Comparison of ENCODE assay signal across 1 cellular context in the genomic region with DNA sequence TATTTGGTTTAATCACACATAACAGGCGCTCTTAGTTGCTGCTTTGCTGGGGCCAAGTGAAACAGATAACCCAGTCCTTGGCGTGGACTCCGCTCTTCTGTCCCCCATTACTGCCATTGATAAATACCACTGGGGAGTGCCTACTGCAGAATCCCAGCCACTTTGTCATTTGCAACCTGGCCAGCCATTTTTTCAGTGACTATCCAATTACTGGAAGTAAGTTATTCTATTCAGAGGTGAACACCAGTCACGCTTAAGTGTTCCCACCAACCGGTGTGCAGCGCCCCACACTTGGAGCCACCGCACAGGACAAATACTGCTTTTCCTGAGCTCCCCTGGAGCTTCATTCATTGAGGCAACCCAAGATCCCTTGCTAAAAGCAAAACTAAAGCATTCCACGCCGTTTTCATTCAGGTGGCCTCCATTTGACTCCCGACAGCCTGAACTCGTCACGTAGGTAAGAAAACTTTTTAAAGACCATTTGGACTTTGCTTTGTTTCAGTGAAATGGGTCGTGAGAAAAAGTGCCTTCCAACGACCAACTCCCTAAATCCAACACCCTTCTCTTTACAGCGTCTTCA.
TF ChIP-seq lines count a peak whose summit lies in the region.

No MANE protein-coding gene starts in this region.

TF ChIP-seq in HepG2, 621 proteins besides CTCF, POLR2A, EP300 and RAD21 (continued from another document and continues in another):
- no peak for TF ChIP-seq ATF2 (CRISPR knock-in tag; IDR thresholded peaks at IDR 0.05)
- TF ChIP-seq CBFB (CRISPR knock-in tag; IDR thresholded peaks at IDR 0.05): no peak
- peak; percentile 11; the same call in 1 of the 2 replicates for TF ChIP-seq PATZ1 (CRISPR knock-in tag; IDR thresholded peaks at IDR 0.05)
- TF ChIP-seq ZNF713 (CRISPR knock-in tag; IDR thresholded peaks at IDR 0.05): no peak
- TF ChIP-seq ZNF644 (CRISPR knock-in tag; IDR thresholded peaks at IDR 0.05; ENCODE audit: low read depth): peak; percentile 38; the same call in 1 of the 2 replicates
- peak; percentile 6 for TF ChIP-seq ASH2L (IDR thresholded peaks at IDR 0.05; ENCODE audit: insufficient read length, low read depth, low read length)
- TF ChIP-seq, protein P1, sequence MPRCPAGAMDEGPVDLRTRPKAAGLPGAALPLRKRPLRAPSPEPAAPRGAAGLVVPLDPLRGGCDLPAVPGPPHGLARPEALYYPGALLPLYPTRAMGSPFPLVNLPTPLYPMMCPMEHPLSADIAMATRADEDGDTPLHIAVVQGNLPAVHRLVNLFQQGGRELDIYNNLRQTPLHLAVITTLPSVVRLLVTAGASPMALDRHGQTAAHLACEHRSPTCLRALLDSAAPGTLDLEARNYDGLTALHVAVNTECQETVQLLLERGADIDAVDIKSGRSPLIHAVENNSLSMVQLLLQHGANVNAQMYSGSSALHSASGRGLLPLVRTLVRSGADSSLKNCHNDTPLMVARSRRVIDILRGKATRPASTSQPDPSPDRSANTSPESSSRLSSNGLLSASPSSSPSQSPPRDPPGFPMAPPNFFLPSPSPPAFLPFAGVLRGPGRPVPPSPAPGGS (CRISPR knock-in tag; IDR thresholded peaks at IDR 0.05): 0 out of 2 replicates have a peak, but pooled peaks have one; percentile 5
- TF ChIP-seq KLF6 (CRISPR knock-in tag; IDR thresholded peaks at IDR 0.05): peak; percentile 25; the same call in 1 of the 2 replicates
- TF ChIP-seq, protein P2, sequence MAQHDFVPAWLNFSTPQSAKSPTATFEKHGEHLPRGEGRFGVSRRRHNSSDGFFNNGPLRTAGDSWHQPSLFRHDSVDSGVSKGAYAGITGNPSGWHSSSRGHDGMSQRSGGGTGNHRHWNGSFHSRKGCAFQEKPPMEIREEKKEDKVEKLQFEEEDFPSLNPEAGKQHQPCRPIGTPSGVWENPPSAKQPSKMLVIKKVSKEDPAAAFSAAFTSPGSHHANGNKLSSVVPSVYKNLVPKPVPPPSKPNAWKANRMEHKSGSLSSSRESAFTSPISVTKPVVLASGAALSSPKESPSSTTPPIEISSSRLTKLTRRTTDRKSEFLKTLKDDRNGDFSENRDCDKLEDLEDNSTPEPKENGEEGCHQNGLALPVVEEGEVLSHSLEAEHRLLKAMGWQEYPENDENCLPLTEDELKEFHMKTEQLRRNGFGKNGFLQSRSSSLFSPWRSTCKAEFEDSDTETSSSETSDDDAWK (CRISPR knock-in tag; IDR thresholded peaks at IDR 0.05): no peak
- TF ChIP-seq, protein P3, sequence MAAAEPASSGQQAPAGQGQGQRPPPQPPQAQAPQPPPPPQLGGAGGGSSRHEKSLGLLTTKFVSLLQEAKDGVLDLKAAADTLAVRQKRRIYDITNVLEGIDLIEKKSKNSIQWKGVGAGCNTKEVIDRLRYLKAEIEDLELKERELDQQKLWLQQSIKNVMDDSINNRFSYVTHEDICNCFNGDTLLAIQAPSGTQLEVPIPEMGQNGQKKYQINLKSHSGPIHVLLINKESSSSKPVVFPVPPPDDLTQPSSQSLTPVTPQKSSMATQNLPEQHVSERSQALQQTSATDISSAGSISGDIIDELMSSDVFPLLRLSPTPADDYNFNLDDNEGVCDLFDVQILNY (CRISPR knock-in tag; conservative IDR thresholded peaks at IDR 0.05): no peak
- peak; percentile 10; the same call in 1 of the 2 replicates for TF ChIP-seq HNF4G (IDR thresholded peaks at IDR 0.05; ENCODE audit: borderline replicate concordance, low read depth, low read length)
- TF ChIP-seq HNF4G (CRISPR knock-in tag; IDR thresholded peaks at IDR 0.05; ENCODE audit: borderline replicate concordance, low read depth): no peak
- TF ChIP-seq ZNF256 (CRISPR knock-in tag; conservative IDR thresholded peaks at IDR 0.05): peak; percentile 38; the same call in 1 of the 2 replicates
- TF ChIP-seq ZNF564 (CRISPR knock-in tag; IDR thresholded peaks at IDR 0.05): 0 out of 2 replicates have a peak, but pooled peaks have one; percentile 37
- no peak for TF ChIP-seq U2AF1 (optimal IDR thresholded peaks at IDR 0.05; ENCODE audit: low read depth, low read length)
- TF ChIP-seq FUBP1 (CRISPR knock-in tag; IDR thresholded peaks at IDR 0.05; ENCODE audit: borderline replicate concordance): 0 out of 2 replicates have a peak, but pooled peaks have one; percentile 65
- TF ChIP-seq ZNF878 (CRISPR knock-in tag; IDR thresholded peaks at IDR 0.05): no peak
- no peak; the same call in 1 of the 2 replicates for TF ChIP-seq YEATS2 (CRISPR knock-in tag; IDR thresholded peaks at IDR 0.05; ENCODE audit: borderline replicate concordance)
- TF ChIP-seq, protein P4, sequence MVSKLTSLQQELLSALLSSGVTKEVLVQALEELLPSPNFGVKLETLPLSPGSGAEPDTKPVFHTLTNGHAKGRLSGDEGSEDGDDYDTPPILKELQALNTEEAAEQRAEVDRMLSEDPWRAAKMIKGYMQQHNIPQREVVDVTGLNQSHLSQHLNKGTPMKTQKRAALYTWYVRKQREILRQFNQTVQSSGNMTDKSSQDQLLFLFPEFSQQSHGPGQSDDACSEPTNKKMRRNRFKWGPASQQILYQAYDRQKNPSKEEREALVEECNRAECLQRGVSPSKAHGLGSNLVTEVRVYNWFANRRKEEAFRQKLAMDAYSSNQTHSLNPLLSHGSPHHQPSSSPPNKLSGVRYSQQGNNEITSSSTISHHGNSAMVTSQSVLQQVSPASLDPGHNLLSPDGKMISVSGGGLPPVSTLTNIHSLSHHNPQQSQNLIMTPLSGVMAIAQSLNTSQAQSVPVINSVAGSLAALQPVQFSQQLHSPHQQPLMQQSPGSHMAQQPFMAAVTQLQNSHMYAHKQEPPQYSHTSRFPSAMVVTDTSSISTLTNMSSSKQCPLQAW (CRISPR knock-in tag; IDR thresholded peaks at IDR 0.05): peak; percentile 32; the same call in 1 of the 2 replicates
- 0 out of 2 replicates have a peak, but pooled peaks have one; percentile 14 for TF ChIP-seq ZSCAN22 (CRISPR knock-in tag; IDR thresholded peaks at IDR 0.05)
- TF ChIP-seq, protein P5, sequence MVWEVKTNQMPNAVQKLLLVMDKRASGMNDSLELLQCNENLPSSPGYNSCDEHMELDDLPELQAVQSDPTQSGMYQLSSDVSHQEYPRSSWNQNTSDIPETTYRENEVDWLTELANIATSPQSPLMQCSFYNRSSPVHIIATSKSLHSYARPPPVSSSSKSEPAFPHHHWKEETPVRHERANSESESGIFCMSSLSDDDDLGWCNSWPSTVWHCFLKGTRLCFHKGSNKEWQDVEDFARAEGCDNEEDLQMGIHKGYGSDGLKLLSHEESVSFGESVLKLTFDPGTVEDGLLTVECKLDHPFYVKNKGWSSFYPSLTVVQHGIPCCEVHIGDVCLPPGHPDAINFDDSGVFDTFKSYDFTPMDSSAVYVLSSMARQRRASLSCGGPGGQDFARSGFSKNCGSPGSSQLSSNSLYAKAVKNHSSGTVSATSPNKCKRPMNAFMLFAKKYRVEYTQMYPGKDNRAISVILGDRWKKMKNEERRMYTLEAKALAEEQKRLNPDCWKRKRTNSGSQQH (CRISPR knock-in tag; IDR thresholded peaks at IDR 0.05; ENCODE audit: low read depth): peak; percentile 2; the same call in 1 of the 2 replicates
- TF ChIP-seq MXI1 (IDR thresholded peaks at IDR 0.05; ENCODE audit: borderline replicate concordance, low read depth, low read length): peak; percentile 8; the same call in 1 of the 3 replicates
- TF ChIP-seq, protein P6, sequence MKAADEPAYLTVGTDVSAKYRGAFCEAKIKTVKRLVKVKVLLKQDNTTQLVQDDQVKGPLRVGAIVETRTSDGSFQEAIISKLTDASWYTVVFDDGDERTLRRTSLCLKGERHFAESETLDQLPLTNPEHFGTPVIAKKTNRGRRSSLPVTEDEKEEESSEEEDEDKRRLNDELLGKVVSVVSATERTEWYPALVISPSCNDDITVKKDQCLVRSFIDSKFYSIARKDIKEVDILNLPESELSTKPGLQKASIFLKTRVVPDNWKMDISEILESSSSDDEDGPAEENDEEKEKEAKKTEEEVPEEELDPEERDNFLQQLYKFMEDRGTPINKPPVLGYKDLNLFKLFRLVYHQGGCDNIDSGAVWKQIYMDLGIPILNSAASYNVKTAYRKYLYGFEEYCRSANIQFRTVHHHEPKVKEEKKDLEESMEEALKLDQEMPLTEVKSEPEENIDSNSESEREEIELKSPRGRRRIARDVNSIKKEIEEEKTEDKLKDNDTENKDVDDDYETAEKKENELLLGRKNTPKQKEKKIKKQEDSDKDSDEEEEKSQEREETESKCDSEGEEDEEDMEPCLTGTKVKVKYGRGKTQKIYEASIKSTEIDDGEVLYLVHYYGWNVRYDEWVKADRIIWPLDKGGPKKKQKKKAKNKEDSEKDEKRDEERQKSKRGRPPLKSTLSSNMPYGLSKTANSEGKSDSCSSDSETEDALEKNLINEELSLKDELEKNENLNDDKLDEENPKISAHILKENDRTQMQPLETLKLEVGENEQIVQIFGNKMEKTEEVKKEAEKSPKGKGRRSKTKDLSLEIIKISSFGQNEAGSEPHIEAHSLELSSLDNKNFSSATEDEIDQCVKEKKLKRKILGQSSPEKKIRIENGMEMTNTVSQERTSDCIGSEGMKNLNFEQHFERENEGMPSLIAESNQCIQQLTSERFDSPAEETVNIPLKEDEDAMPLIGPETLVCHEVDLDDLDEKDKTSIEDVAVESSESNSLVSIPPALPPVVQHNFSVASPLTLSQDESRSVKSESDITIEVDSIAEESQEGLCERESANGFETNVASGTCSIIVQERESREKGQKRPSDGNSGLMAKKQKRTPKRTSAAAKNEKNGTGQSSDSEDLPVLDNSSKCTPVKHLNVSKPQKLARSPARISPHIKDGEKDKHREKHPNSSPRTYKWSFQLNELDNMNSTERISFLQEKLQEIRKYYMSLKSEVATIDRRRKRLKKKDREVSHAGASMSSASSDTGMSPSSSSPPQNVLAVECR (CRISPR knock-in tag; IDR thresholded peaks at IDR 0.05; ENCODE audit: borderline replicate concordance): peak; percentile 41; the same call in 1 of the 2 replicates
- TF ChIP-seq, protein P7, sequence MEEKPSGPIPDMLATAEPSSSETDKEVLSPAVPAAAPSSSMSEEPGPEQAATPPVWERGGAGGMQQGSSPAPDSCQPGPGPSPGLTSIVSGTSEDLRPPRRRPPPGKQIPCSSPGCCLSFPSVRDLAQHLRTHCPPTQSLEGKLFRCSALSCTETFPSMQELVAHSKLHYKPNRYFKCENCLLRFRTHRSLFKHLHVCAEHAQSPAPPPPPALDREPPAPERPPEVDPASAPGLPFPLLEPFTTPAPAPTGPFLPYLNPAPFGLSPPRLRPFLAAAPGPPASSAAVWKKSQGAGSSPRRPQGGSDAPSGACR (CRISPR knock-in tag; IDR thresholded peaks at IDR 0.05): 0 out of 2 replicates have a peak, but pooled peaks have one; percentile 1
- TF ChIP-seq, protein P8, sequence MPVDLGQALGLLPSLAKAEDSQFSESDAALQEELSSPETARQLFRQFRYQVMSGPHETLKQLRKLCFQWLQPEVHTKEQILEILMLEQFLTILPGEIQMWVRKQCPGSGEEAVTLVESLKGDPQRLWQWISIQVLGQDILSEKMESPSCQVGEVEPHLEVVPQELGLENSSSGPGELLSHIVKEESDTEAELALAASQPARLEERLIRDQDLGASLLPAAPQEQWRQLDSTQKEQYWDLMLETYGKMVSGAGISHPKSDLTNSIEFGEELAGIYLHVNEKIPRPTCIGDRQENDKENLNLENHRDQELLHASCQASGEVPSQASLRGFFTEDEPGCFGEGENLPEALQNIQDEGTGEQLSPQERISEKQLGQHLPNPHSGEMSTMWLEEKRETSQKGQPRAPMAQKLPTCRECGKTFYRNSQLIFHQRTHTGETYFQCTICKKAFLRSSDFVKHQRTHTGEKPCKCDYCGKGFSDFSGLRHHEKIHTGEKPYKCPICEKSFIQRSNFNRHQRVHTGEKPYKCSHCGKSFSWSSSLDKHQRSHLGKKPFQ (CRISPR knock-in tag; IDR thresholded peaks at IDR 0.05; ENCODE audit: insufficient replicate concordance): peak; percentile 55
- 0 out of 2 replicates have a peak, but pooled peaks have one; percentile 3 for TF ChIP-seq ZNF205 (CRISPR knock-in tag; IDR thresholded peaks at IDR 0.05)
- 0 out of 2 replicates have a peak, but pooled peaks have one; percentile 3 for TF ChIP-seq ATF7-NPFF (CRISPR knock-in tag; IDR thresholded peaks at IDR 0.05; ENCODE audit: low read depth)
- TF ChIP-seq SAP130 (CRISPR knock-in tag; IDR thresholded peaks at IDR 0.05; ENCODE audit: low read depth): peak; percentile 37; the same call in 1 of the 2 replicates
- peak; percentile 16; the same call in 1 of the 2 replicates for TF ChIP-seq ZNF232 (CRISPR knock-in tag; IDR thresholded peaks at IDR 0.05; ENCODE audit: borderline replicate concordance)
